8 cellular contexts compared by ENCODE assay signal in the genomic region with DNA sequence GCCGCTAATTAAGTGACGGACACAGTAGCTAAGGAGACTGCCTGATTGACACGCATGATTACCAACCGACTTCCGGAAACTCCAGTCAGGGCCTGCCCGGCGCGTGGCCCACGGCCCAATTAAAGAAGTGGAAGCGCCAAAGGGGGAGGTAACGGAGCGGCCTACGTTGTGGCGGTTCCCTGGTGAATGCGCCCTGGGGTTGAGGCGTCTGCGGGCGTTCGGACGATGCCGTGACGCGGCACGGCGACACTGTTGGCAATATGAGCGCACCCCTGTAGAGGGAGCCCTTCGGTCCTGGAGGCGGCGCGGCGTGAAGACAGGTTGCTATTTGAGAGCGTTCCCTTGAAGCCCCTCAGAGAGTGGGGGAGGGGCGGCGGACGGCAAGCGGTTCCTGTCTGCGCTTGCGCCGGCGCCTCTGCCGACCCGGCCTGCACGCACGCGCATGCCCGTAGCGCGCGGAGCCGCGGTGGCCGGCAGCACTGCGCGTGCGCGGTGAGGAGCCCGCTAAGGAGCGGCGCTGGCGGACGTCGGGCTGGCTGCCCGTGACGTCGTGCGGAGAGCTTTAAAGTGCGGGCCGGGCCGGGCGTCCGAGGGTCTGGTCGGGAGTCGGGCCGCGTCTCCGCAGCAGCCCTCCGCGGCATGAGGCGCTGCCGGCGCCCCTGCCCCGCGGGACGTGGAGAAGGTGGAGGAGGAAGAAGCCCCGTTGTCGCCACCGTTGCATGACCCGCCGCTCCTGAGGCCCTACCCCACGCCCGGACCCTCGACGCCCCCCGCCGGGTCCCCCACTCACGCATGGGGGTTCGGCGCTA. TPM values are rescaled to one million over a fixed set of nuclear protein-coding genes. Genes with fewer than 3 reads are reported as not detected.
DNase-seq lines count a peak whose midpoint lies in the region; ATAC-seq and TF ChIP-seq lines count a peak whose summit lies in the region.

ALKBH5 (plus strand) TSS at position 495 of the 809 bp plus-strand sequence. CDS start 416 bp downstream, outside the sequence.

- TF ChIP-seq CTCF in CD14-positive monocyte (IDR thresholded peaks at IDR 0.05), result peak; percentile 31

- POLR2A ChIA-PET in activated CD4-positive, alpha-beta T cell treated with anti-CD3 and anti-CD28 coated beads, Interleukin-2, amount 10 ng/mL, durations not matched to agents 7 days and 5 days (lab: Charles Lee), result no interaction called here

- CTCF ChIA-PET in activated CD4-positive, alpha-beta T cell treated with anti-CD3 and anti-CD28 coated beads, Interleukin-2, amount 10 ng/mL, durations not matched to agents 7 days and 5 days (lab: Charles Lee), result interaction anchor here (0.7 to 2.6 kb wide), 12 partner anchors 9 to 78 kb away, joined by 3 to 10 read pairs (median 4); no protein-coding TSS in a partner anchor

- peak; percentile 74 for ATAC-seq in GM19351 (IDR thresholded peaks at IDR 0.05; ENCODE audit: unreplicated experiment)
- peak; percentile 72 for ATAC-seq in HG03521 (IDR thresholded peaks at IDR 0.05; ENCODE audit: unreplicated experiment)
- ATAC-seq in left colon, result peak; percentile 84

- peak within 1 kb of the TSS; percentile 88 to 94 for H3K4me3 Mint-ChIP-seq in CD14-positive monocyte
- H3K4me3 Mint-ChIP-seq in activated CD4-positive, alpha-beta T cell treated with anti-CD3 and anti-CD28 coated beads, Interleukin-2, amount 10 ng/mL, durations not matched to agents 7 days and 5 days, result peak within 1 kb of the TSS; percentile 96

- H3K9me3 Mint-ChIP-seq in CD14-positive monocyte, result no peaks in the 10 kb centered on the region
- H3K9me3 Mint-ChIP-seq in activated CD4-positive, alpha-beta T cell treated with anti-CD3 and anti-CD28 coated beads, Interleukin-2, amount 10 ng/mL, durations not matched to agents 7 days and 5 days, result no peaks in the 10 kb centered on the region

- H3K4me1 Mint-ChIP-seq in CD14-positive monocyte, result peaks cover 49% of the 10 kb centered on the region
- peaks cover 54% of the 10 kb centered on the region for H3K4me1 Mint-ChIP-seq in activated CD4-positive, alpha-beta T cell treated with anti-CD3 and anti-CD28 coated beads, Interleukin-2, amount 10 ng/mL, durations not matched to agents 7 days and 5 days

- DNase-seq in CD14-positive monocyte (ENCODE audit: low spot score) (peak; percentile 99), NCI-H69 (lab: John Stamatoyannopoulos, UW) (peak; percentile 98), cortex of kidney (lab: John Stamatoyannopoulos, UW) (peak; percentile 67), left colon (peak; percentile 94 to 99)
- peak; percentile 98 for DNase-seq in activated CD4-positive, alpha-beta T cell treated with anti-CD3 and anti-CD28 coated beads, Interleukin-2, amount 10 ng/mL, durations not matched to agents 7 days and 5 days
- peak; percentile 98 for DNase-seq in stimulated activated CD4-positive, alpha-beta T cell treated with anti-CD3 and anti-CD28 coated beads, Interleukin-1b, Interleukin-23, amount 100 ng/mL, for 48 hours

- peak within 1 kb of the TSS; percentile 97 to 100 (median 99) for H3K27ac Mint-ChIP-seq in CD14-positive monocyte
- H3K27ac Mint-ChIP-seq in activated CD4-positive, alpha-beta T cell treated with anti-CD3 and anti-CD28 coated beads, Interleukin-2, amount 10 ng/mL, durations not matched to agents 7 days and 5 days, result peak within 1 kb of the TSS; percentile 96

- peaks cover 0 to 2% (median 0%) of the 10 kb centered on the region in 3 donors for H3K27me3 Mint-ChIP-seq in CD14-positive monocyte (ENCODE audit: low read depth in 3 of 3)
- no peaks in the 10 kb centered on the region for H3K27me3 Mint-ChIP-seq in activated CD4-positive, alpha-beta T cell treated with anti-CD3 and anti-CD28 coated beads, Interleukin-2, amount 10 ng/mL, durations not matched to agents 7 days and 5 days

- intact Hi-C loops in CD14-positive monocyte (cut with micrococcal nuclease), result loop anchor here in 1 of 2 donors (5.0 kb wide), 1 partner anchor 146 kb away; the partner anchor contains the start of genes ATPAF2 and GID4
- intact Hi-C loops in left colon (cut with DNase I, micrococcal nuclease), result no loop called here

- H3K36me3 Mint-ChIP-seq in CD14-positive monocyte, result peaks cover 22 to 25% of the 10 kb centered on the region in 2 donors
- peaks cover 34% of the 10 kb centered on the region for H3K36me3 Mint-ChIP-seq in activated CD4-positive, alpha-beta T cell treated with anti-CD3 and anti-CD28 coated beads, Interleukin-2, amount 10 ng/mL, durations not matched to agents 7 days and 5 days (ENCODE audit: low read depth)

RNA-seq across cellular contexts. Expression of gene ALKBH5, which starts in this region (rescaled TPM):
- 10 to 100 TPM; 78.9 to 79.1 TPM for polyA plus RNA-seq in CD14-positive monocyte
- total RNA-seq in activated CD4-positive, alpha-beta T cell treated with anti-CD3 and anti-CD28 coated beads, Interleukin-2, amount 10 ng/mL, durations not matched to agents 7 days and 5 days, result 100 to 1,000 TPM in 1 of 2 experiments, 10 to 100 TPM in 1; 98.2 to 102 TPM
- 10 to 100 TPM; 83.7 to 89.8 TPM for total RNA-seq in left colon

Comparison
In these comparisons a context has a peak if more than half of its experiments do, and no peak if none do; other contexts are left out.
1. Peak in every context shown above with its lines: DNase-seq and ATAC-seq.